ENCODE assay signal across 9 cellular contexts in genomic region chr2:112065966-112066365, GRCh38. TPM values are rescaled to one million over a fixed set of nuclear protein-coding genes. Genes with fewer than 3 reads are reported as not detected.
DNase-seq lines count a peak whose midpoint lies in the region; ATAC-seq and TF ChIP-seq lines count a peak whose summit lies in the region.
"Had no signal": no experiment of that assay in that cellular context is flagged by ENCODE, and none has a peak within 500 bp of the region (broad histone marks: within the 10 kb centered on the region; RNA-seq: fewer than 3 reads in every experiment).

No MANE protein-coding gene starts in this region.

- 43 to 59% (median 48%) methylated on average over 1 of the region's 1 CpG for WGBS in ovary, 3 donors

- TF ChIP-seq CTCF in ovary (IDR thresholded peaks at IDR 0.05), result no peak

- intact Hi-C loops in ovary (cut with DNase I), result no loop called here
- intact Hi-C loops in left cardiac atrium (cut with DNase I), result no loop called here

- H3K4me1 ChIP-seq in adipocyte (ENCODE audit: control insufficient read depth, insufficient read depth, low read length) (peaks cover 16% of the 10 kb centered on the region), ovary (ENCODE audit: insufficient read depth) (no peaks in the 10 kb centered on the region)

- H3K36me3 ChIP-seq in adipocyte (ENCODE audit: control insufficient read depth, insufficient read depth, low read length, severe bottlenecking), result peaks cover 72% of the 10 kb centered on the region
- no peaks in the 10 kb centered on the region for H3K36me3 ChIP-seq in ovary

- H3K9ac ChIP-seq in adipocyte (ENCODE audit: low read length), result no peak overlapping the region

- H3K9me3 ChIP-seq in adipocyte (ENCODE audit: control insufficient read depth, low read length) (no peaks in the 10 kb centered on the region), ovary (no peaks in the 10 kb centered on the region)

- DNase-seq in ELR (ENCODE audit: low read depth), result peak; percentile 86
- DNase-seq in adipocyte (ENCODE audit: low read depth), result peak; percentile 83
- DNase-seq in kidney glomerular epithelial cell (lab: John Stamatoyannopoulos, UW), result peak; percentile 35
- no peak for DNase-seq in ovary
- no peak for DNase-seq in SKM-1 treated with dmso at 0.1 percent for 144 hours (lab: John Stamatoyannopoulos, UW; ENCODE audit: unreplicated experiment)
- no peak for DNase-seq in left cardiac atrium
- DNase-seq: MV-4-11 had no signal

- TF ChIP-seq EP300 in ovary (IDR thresholded peaks at IDR 0.05), result no peak

- H3K27ac ChIP-seq in ovary, result no peak overlapping the region

- peak; percentile 54 for ATAC-seq in HG02973 (IDR thresholded peaks at IDR 0.05; ENCODE audit: unreplicated experiment)
- no peak for ATAC-seq in left cardiac atrium
- ATAC-seq in GM21381 (IDR thresholded peaks at IDR 0.05; ENCODE audit: unreplicated experiment), result no peak

- no peak for TF ChIP-seq POLR2A in ovary (IDR thresholded peaks at IDR 0.05)

- H3K4me3 ChIP-seq in adipocyte (ENCODE audit: low read length) (no peak overlapping the region), ovary (no peak overlapping the region)

- H3K27me3 ChIP-seq in adipocyte (replicated peaks; ENCODE audit: control insufficient read depth, insufficient read depth, low read length) (no peaks in the 10 kb centered on the region), ovary (no peaks in the 10 kb centered on the region)

RNA-seq across cellular contexts. Expression of gene TMEM87B, which starts 10.9 kb away (rescaled TPM):
- total RNA-seq in ovary (10 to 100 TPM; 11.0 to 23.8 (median 13.2) TPM), left cardiac atrium (10 to 100 TPM in 1 of 2 donors, 1 to 10 TPM in 1; 8.1 to 14.7 TPM)
- polyA plus RNA-seq in ovary, result 10 to 100 TPM in 1 of 2 donors, 1 to 10 TPM in 1; 7.1 to 18.4 TPM

Comparison
In these comparisons a context has a peak if more than half of its experiments do, and no peak if none do; other contexts are left out.
1. DNase-seq: peak in ELR (single experiment), adipocyte (single experiment) and kidney glomerular epithelial cell (single experiment); none in ovary (0 of 5), SKM-1 treated with dmso at 0.1 percent for 144 hours (single experiment) and left cardiac atrium (single experiment).